10 cellular contexts compared by ENCODE assay signal in the genomic region with DNA sequence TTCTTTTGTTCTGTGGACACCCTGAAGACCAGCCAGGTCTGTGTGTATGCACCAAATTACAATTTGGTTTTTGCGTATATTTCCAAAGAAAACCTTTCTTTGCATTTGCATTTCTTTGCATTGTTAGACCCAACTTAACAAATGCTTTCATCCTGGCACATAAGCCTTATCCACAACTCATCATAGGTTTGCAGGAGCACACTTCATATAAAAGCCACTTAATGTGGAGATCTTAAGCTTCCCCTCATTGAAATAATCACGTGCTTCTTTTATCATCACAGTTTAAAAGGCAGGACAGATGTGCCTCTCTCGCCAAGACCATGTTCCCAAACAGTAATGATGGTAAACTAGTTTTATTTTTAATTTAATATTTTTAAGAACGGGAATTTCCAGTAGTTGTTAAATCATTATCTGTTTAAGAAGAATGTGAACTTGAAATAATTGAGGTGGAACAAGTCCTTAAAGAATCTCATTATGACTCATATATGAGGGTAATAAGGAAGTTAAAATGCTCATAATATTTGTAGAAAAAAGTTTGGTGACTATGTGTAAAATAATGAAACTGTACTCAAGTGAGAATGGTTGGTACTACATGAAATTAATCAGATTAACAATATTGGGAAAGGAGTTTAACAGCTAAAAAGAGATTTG.
DNase-seq lines count a peak whose midpoint lies in the region; ATAC-seq and TF ChIP-seq lines count a peak whose summit lies in the region.
"Had no signal": no experiment of that assay in that cellular context is flagged by ENCODE, and none has a peak within 500 bp of the region (broad histone marks: within the 10 kb centered on the region; RNA-seq: fewer than 3 reads in every experiment).

No MANE protein-coding gene starts in this region.

- no peak overlapping the region for H3K56ac ChIP-seq in mesendoderm (ENCODE audit: low read length)

- no peak for TF ChIP-seq CTCF in OCI-LY3 (IDR thresholded peaks at IDR 0.05; ENCODE audit: low read depth, low read length)

- 100% methylated on average over 1 of the region's 4 CpGs for WGBS in mesendoderm (ENCODE audit: extremely low coverage, insufficient coverage, low lambda C conversion rate)

- no peak overlapping the region for H2BK5ac ChIP-seq in mesendoderm (ENCODE audit: low read length)

- H3K4ac ChIP-seq in mesendoderm (ENCODE audit: low read depth, low read length) = no peak overlapping the region

- peak overlapping the region; percentile 56 for H3K9ac ChIP-seq in OCI-LY3 (ENCODE audit: low read length)
- H3K9ac ChIP-seq in mesendoderm (ENCODE audit: low read length) = no peak overlapping the region

- H3K4me2 ChIP-seq in OCI-LY3 (ENCODE audit: low read length) (peak overlapping the region; percentile 73), mesendoderm (ENCODE audit: low read length) (no peak overlapping the region)

- no peaks in the 10 kb centered on the region for H3K79me1 ChIP-seq in mesendoderm (ENCODE audit: low read length)

- peak overlapping the region; percentile 69 for H3K4me3 ChIP-seq in OCI-LY3 (ENCODE audit: low read length)
- no peak overlapping the region for H3K4me3 ChIP-seq in mesendoderm (ENCODE audit: low read length)
- H3K4me3 ChIP-seq: HAP-1 had no signal

- no peak overlapping the region for H3K23ac ChIP-seq in mesendoderm (ENCODE audit: low read length)

- H3K18ac ChIP-seq in mesendoderm (ENCODE audit: low read length) = no peak overlapping the region

- no peak overlapping the region for H2AK5ac ChIP-seq in mesendoderm (ENCODE audit: low read length)

- H3K27ac ChIP-seq in OCI-LY3 (ENCODE audit: low read length) (peak overlapping the region; percentile 86), mesendoderm (ENCODE audit: low read depth, low read length) (no peak overlapping the region)

- no peaks in the 10 kb centered on the region for H3K9me3 ChIP-seq in OCI-LY3 (ENCODE audit: insufficient read depth, low read length)
- H3K9me3 ChIP-seq: HAP-1 had no signal

- H3K27me3 ChIP-seq in OCI-LY3 (ENCODE audit: low read depth, low read length) (no peaks in the 10 kb centered on the region), mesendoderm (ENCODE audit: insufficient read depth, low read length, poor library complexity) (no peaks in the 10 kb centered on the region)

- H4K5ac ChIP-seq in mesendoderm (ENCODE audit: low read length) = no peak overlapping the region

- H3K79me2 ChIP-seq in OCI-LY3 (ENCODE audit: low read length) = no peaks in the 10 kb centered on the region
- no peaks in the 10 kb centered on the region for H3K79me2 ChIP-seq in mesendoderm (ENCODE audit: control insufficient read depth, insufficient read depth, low read length)

- no peaks in the 10 kb centered on the region for H3K36me3 ChIP-seq in OCI-LY3 (replicated peaks; ENCODE audit: low read depth, low read length)
- no peaks in the 10 kb centered on the region for H3K36me3 ChIP-seq in mesendoderm (ENCODE audit: control insufficient read depth, insufficient read depth, low read length)
- H3K36me3 ChIP-seq: HAP-1 had no signal

- no peak overlapping the region for H2BK15ac ChIP-seq in mesendoderm (replicated peaks; ENCODE audit: low read depth)

- DNase-seq in NOMO-1 treated with DMSO at 0.1 percent for 48 hours (lab: John Stamatoyannopoulos, UW; ENCODE audit: unreplicated experiment) (peak; percentile 6), NOMO-1 treated with dmso at 0.1 percent for 144 hours (lab: John Stamatoyannopoulos, UW; ENCODE audit: unreplicated experiment) (no peak), UCSD-AML1 (lab: John Stamatoyannopoulos, UW; ENCODE audit: unreplicated experiment) (no peak), KG1 (lab: John Stamatoyannopoulos, UW) (no peak), mesendoderm (no peak)
- DNase-seq: activated T-cell treated with anti-CD3 and anti-CD28 coated beads, Interleukin-2, amount 50 U/mL, for 48 hours had no signal

- peak; percentile 73 for ATAC-seq in HG02885 (IDR thresholded peaks at IDR 0.05; ENCODE audit: poor library complexity, unreplicated experiment)
- no peak for ATAC-seq in GM19023 (IDR thresholded peaks at IDR 0.05; ENCODE audit: unreplicated experiment)

- H2AFZ ChIP-seq in OCI-LY3 (ENCODE audit: low read depth, low read length) = no peak overlapping the region

- H3K4me1 ChIP-seq in OCI-LY3 (ENCODE audit: low read length) = peaks cover 27% of the 10 kb centered on the region
- H3K4me1 ChIP-seq in mesendoderm (ENCODE audit: control insufficient read depth, low read depth, low read length) = no peaks in the 10 kb centered on the region

- H2BK120ac ChIP-seq in mesendoderm (ENCODE audit: low read depth, low read length) = no peak overlapping the region

- H4K20me1 ChIP-seq in OCI-LY3 (ENCODE audit: insufficient read depth, low read length) = no peaks in the 10 kb centered on the region

- H4K8ac ChIP-seq in mesendoderm (ENCODE audit: low read depth, low read length) = no peak overlapping the region
